1 cellular context compared by ENCODE assay signal in genomic region chr3:33914731-33915389, GRCh38.
TF ChIP-seq lines count a peak whose summit lies in the region.

No MANE protein-coding gene starts in this region.

TF ChIP-seq in K562, 482 proteins besides CTCF, POLR2A, EP300 and RAD21 (continued from another document and continues in another):
- TF ChIP-seq, protein P1, sequence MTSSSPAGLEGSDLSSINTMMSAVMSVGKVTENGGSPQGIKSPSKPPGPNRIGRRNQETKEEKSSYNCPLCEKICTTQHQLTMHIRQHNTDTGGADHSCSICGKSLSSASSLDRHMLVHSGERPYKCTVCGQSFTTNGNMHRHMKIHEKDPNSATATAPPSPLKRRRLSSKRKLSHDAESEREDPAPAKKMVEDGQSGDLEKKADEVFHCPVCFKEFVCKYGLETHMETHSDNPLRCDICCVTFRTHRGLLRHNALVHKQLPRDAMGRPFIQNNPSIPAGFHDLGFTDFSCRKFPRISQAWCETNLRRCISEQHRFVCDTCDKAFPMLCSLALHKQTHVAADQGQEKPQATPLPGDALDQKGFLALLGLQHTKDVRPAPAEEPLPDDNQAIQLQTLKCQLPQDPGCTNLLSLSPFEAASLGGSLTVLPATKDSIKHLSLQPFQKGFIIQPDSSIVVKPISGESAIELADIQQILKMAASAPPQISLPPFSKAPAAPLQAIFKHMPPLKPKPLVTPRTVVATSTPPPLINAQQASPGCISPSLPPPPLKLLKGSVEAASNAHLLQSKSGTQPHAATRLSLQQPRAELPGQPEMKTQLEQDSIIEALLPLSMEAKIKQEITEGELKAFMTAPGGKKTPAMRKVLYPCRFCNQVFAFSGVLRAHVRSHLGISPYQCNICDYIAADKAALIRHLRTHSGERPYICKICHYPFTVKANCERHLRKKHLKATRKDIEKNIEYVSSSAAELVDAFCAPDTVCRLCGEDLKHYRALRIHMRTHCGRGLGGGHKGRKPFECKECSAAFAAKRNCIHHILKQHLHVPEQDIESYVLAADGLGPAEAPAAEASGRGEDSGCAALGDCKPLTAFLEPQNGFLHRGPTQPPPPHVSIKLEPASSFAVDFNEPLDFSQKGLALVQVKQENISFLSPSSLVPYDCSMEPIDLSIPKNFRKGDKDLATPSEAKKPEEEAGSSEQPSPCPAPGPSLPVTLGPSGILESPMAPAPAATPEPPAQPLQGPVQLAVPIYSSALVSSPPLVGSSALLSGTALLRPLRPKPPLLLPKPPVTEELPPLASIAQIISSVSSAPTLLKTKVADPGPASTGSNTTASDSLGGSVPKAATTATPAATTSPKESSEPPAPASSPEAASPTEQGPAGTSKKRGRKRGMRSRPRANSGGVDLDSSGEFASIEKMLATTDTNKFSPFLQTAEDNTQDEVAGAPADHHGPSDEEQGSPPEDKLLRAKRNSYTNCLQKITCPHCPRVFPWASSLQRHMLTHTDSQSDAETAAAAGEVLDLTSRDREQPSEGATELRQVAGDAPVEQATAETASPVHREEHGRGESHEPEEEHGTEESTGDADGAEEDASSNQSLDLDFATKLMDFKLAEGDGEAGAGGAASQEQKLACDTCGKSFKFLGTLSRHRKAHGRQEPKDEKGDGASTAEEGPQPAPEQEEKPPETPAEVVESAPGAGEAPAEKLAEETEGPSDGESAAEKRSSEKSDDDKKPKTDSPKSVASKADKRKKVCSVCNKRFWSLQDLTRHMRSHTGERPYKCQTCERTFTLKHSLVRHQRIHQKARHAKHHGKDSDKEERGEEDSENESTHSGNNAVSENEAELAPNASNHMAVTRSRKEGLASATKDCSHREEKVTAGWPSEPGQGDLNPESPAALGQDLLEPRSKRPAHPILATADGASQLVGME (CRISPR knock-in tag; IDR thresholded peaks at IDR 0.05) = no peak
- TF ChIP-seq CBX8 (IDR thresholded peaks at IDR 0.05; ENCODE audit: borderline replicate concordance, extremely low read depth, low read depth, low read length, poor library complexity, severe bottlenecking) (no peak), TCF7L2 (IDR thresholded peaks at IDR 0.05; ENCODE audit: low read depth, low read length) (no peak), HDAC1 (IDR thresholded peaks at IDR 0.05) (peak in 1 of 2 experiments; percentile 57; a peak in 1 of 4 replicates), RHOXF2B (CRISPR knock-in tag; conservative IDR thresholded peaks at IDR 0.05) (no peak), SMARCA4 (IDR thresholded peaks at IDR 0.05) (peak; percentile 85), ARID1B (IDR thresholded peaks at IDR 0.05) (peak; percentile 91), SAFB2 (IDR thresholded peaks at IDR 0.05; ENCODE audit: borderline replicate concordance, low read depth, low read length, severe bottlenecking) (no peak), ZZZ3 (IDR thresholded peaks at IDR 0.05) (no peak), TAF7 (tag; IDR thresholded peaks at IDR 0.05) (no peak), PCBP2 (IDR thresholded peaks at IDR 0.05; ENCODE audit: low read depth, low read length, poor library complexity, severe bottlenecking) (no peak), STAT5B (CRISPR knock-in tag; IDR thresholded peaks at IDR 0.05) (no peak), SNRNP70 (optimal IDR thresholded peaks at IDR 0.05; ENCODE audit: low read depth, low read length) (no peak), ATF2 (CRISPR knock-in tag; IDR thresholded peaks at IDR 0.05) (no peak), MEF2D (tag; conservative IDR thresholded peaks at IDR 0.05; ENCODE audit: low read depth) (peak; percentile 49; the same call in 1 of the 2 replicates), U2AF2 (optimal IDR thresholded peaks at IDR 0.05; ENCODE audit: low read depth, low read length) (no peak), RBM25 (IDR thresholded peaks at IDR 0.05; ENCODE audit: low read depth, low read length, severe bottlenecking) (no peak), TFE3 (CRISPR knock-in tag; IDR thresholded peaks at IDR 0.05) (no peak)
- TF ChIP-seq, protein P2, sequence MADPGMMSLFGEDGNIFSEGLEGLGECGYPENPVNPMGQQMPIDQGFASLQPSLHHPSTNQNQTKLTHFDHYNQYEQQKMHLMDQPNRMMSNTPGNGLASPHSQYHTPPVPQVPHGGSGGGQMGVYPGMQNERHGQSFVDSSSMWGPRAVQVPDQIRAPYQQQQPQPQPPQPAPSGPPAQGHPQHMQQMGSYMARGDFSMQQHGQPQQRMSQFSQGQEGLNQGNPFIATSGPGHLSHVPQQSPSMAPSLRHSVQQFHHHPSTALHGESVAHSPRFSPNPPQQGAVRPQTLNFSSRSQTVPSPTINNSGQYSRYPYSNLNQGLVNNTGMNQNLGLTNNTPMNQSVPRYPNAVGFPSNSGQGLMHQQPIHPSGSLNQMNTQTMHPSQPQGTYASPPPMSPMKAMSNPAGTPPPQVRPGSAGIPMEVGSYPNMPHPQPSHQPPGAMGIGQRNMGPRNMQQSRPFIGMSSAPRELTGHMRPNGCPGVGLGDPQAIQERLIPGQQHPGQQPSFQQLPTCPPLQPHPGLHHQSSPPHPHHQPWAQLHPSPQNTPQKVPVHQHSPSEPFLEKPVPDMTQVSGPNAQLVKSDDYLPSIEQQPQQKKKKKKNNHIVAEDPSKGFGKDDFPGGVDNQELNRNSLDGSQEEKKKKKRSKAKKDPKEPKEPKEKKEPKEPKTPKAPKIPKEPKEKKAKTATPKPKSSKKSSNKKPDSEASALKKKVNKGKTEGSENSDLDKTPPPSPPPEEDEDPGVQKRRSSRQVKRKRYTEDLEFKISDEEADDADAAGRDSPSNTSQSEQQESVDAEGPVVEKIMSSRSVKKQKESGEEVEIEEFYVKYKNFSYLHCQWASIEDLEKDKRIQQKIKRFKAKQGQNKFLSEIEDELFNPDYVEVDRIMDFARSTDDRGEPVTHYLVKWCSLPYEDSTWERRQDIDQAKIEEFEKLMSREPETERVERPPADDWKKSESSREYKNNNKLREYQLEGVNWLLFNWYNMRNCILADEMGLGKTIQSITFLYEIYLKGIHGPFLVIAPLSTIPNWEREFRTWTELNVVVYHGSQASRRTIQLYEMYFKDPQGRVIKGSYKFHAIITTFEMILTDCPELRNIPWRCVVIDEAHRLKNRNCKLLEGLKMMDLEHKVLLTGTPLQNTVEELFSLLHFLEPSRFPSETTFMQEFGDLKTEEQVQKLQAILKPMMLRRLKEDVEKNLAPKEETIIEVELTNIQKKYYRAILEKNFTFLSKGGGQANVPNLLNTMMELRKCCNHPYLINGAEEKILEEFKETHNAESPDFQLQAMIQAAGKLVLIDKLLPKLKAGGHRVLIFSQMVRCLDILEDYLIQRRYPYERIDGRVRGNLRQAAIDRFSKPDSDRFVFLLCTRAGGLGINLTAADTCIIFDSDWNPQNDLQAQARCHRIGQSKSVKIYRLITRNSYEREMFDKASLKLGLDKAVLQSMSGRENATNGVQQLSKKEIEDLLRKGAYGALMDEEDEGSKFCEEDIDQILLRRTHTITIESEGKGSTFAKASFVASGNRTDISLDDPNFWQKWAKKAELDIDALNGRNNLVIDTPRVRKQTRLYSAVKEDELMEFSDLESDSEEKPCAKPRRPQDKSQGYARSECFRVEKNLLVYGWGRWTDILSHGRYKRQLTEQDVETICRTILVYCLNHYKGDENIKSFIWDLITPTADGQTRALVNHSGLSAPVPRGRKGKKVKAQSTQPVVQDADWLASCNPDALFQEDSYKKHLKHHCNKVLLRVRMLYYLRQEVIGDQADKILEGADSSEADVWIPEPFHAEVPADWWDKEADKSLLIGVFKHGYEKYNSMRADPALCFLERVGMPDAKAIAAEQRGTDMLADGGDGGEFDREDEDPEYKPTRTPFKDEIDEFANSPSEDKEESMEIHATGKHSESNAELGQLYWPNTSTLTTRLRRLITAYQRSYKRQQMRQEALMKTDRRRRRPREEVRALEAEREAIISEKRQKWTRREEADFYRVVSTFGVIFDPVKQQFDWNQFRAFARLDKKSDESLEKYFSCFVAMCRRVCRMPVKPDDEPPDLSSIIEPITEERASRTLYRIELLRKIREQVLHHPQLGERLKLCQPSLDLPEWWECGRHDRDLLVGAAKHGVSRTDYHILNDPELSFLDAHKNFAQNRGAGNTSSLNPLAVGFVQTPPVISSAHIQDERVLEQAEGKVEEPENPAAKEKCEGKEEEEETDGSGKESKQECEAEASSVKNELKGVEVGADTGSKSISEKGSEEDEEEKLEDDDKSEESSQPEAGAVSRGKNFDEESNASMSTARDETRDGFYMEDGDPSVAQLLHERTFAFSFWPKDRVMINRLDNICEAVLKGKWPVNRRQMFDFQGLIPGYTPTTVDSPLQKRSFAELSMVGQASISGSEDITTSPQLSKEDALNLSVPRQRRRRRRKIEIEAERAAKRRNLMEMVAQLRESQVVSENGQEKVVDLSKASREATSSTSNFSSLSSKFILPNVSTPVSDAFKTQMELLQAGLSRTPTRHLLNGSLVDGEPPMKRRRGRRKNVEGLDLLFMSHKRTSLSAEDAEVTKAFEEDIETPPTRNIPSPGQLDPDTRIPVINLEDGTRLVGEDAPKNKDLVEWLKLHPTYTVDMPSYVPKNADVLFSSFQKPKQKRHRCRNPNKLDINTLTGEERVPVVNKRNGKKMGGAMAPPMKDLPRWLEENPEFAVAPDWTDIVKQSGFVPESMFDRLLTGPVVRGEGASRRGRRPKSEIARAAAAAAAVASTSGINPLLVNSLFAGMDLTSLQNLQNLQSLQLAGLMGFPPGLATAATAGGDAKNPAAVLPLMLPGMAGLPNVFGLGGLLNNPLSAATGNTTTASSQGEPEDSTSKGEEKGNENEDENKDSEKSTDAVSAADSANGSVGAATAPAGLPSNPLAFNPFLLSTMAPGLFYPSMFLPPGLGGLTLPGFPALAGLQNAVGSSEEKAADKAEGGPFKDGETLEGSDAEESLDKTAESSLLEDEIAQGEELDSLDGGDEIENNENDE (IDR thresholded peaks at IDR 0.05; ENCODE audit: low read depth, low read length) = no peak
- TF ChIP-seq, protein P3, sequence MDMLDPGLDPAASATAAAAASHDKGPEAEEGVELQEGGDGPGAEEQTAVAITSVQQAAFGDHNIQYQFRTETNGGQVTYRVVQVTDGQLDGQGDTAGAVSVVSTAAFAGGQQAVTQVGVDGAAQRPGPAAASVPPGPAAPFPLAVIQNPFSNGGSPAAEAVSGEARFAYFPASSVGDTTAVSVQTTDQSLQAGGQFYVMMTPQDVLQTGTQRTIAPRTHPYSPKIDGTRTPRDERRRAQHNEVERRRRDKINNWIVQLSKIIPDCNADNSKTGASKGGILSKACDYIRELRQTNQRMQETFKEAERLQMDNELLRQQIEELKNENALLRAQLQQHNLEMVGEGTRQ (CRISPR knock-in tag; IDR thresholded peaks at IDR 0.05) = no peak
- TF ChIP-seq, protein P4, sequence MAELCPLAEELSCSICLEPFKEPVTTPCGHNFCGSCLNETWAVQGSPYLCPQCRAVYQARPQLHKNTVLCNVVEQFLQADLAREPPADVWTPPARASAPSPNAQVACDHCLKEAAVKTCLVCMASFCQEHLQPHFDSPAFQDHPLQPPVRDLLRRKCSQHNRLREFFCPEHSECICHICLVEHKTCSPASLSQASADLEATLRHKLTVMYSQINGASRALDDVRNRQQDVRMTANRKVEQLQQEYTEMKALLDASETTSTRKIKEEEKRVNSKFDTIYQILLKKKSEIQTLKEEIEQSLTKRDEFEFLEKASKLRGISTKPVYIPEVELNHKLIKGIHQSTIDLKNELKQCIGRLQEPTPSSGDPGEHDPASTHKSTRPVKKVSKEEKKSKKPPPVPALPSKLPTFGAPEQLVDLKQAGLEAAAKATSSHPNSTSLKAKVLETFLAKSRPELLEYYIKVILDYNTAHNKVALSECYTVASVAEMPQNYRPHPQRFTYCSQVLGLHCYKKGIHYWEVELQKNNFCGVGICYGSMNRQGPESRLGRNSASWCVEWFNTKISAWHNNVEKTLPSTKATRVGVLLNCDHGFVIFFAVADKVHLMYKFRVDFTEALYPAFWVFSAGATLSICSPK (IDR thresholded peaks at IDR 0.05; ENCODE audit: borderline replicate concordance) = no peak
- TF ChIP-seq, protein P5, sequence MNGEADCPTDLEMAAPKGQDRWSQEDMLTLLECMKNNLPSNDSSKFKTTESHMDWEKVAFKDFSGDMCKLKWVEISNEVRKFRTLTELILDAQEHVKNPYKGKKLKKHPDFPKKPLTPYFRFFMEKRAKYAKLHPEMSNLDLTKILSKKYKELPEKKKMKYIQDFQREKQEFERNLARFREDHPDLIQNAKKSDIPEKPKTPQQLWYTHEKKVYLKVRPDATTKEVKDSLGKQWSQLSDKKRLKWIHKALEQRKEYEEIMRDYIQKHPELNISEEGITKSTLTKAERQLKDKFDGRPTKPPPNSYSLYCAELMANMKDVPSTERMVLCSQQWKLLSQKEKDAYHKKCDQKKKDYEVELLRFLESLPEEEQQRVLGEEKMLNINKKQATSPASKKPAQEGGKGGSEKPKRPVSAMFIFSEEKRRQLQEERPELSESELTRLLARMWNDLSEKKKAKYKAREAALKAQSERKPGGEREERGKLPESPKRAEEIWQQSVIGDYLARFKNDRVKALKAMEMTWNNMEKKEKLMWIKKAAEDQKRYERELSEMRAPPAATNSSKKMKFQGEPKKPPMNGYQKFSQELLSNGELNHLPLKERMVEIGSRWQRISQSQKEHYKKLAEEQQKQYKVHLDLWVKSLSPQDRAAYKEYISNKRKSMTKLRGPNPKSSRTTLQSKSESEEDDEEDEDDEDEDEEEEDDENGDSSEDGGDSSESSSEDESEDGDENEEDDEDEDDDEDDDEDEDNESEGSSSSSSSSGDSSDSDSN (IDR thresholded peaks at IDR 0.05; ENCODE audit: borderline replicate concordance in 1 of 2, low read depth in 2 of 2, low read length in 2 of 2) = no peak
- TF ChIP-seq, protein P6, sequence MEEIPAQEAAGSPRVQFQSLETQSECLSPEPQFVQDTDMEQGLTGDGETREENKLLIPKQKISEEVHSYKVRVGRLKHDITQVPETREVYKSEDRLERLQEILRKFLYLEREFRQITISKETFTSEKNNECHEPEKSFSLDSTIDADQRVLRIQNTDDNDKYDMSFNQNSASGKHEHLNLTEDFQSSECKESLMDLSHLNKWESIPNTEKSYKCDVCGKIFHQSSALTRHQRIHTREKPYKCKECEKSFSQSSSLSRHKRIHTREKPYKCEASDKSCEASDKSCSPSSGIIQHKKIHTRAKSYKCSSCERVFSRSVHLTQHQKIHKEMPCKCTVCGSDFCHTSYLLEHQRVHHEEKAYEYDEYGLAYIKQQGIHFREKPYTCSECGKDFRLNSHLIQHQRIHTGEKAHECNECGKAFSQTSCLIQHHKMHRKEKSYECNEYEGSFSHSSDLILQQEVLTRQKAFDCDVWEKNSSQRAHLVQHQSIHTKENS (CRISPR knock-in tag; IDR thresholded peaks at IDR 0.05) = no peak
